In genomic region chr1:230231739-230232075, GRCh38 we compare ENCODE assay signal across 9 cellular contexts.
A peak's percentile ranks its signal among the peaks of the same experiment; 100 is the strongest.
DNase-seq lines count a peak whose midpoint lies in the region; ATAC-seq and TF ChIP-seq lines count a peak whose summit lies in the region.
"Had no signal": no experiment of that assay in that cellular context is flagged by ENCODE, and none has a peak within 500 bp of the region (broad histone marks: within the 10 kb centered on the region; RNA-seq: fewer than 3 reads in every experiment).

No MANE protein-coding gene starts in this region.

- H3K4me3 ChIP-seq in Peyer's patch (no peak overlapping the region), heart right ventricle (peak overlapping the region in 6 of 10 donors; percentile 10 to 33 (median 17))

- H3K27me3 ChIP-seq in Peyer's patch (no peaks in the 10 kb centered on the region), heart right ventricle (no peaks in the 10 kb centered on the region)

- intact Hi-C loops in heart right ventricle (cut with DNase I), result loop anchor here in 1 of 10 donors (2.0 kb wide), 1 partner anchor 35 kb away; no protein-coding TSS in a partner anchor

- TF ChIP-seq CTCF in Peyer's patch (IDR thresholded peaks at IDR 0.05) (no peak), heart right ventricle (IDR thresholded peaks at IDR 0.05) (no peak)

- H3K4me1 ChIP-seq in Peyer's patch, result no peaks in the 10 kb centered on the region
- H3K4me1 ChIP-seq in heart right ventricle, result peaks cover 7 to 35% (median 21%) of the 10 kb centered on the region in 9 donors

- H3K9me3 ChIP-seq in Peyer's patch (no peaks in the 10 kb centered on the region), heart right ventricle (no peaks in the 10 kb centered on the region)

- peak; percentile 64 for DNase-seq in DMS79 treated with DMSO at 0.1 percent for 48 hours (lab: John Stamatoyannopoulos, UW)
- DNase-seq in Peyer's patch, result peak in 2 of 3 donors; percentile 33 to 73
- peak; percentile 48 to 75 for DNase-seq in heart right ventricle
- DNase-seq in renal cortical epithelial cell (ENCODE audit: low read depth), result peak; percentile 50
- no peak for DNase-seq in SW 1271 (lab: John Stamatoyannopoulos, UW)
- no peak for DNase-seq in NCI-H1092 treated with DMSO at 0.1 percent for 48 hours (lab: John Stamatoyannopoulos, UW)
- no peak for DNase-seq in activated CD4-positive, alpha-beta T cell treated with anti-CD3 and anti-CD28 coated beads, Interleukin-2, amount 50 U/mL, for 4 hours

- ATAC-seq in heart right ventricle, result peak in 7 of 8 donors; percentile 74 to 89 (median 81)
- ATAC-seq in GM18519 (IDR thresholded peaks at IDR 0.05; ENCODE audit: low FRiP score, unreplicated experiment), result no peak
- ATAC-seq: stimulated activated memory B cell treated with anti-CD40 and anti-IgM and Interleukin-4, amounts not matched to agents 10 μg/mL and 1 μg/mL and 100 μg/mL, for 72 hours had no signal

- no peaks in the 10 kb centered on the region for H3K36me3 ChIP-seq in Peyer's patch
- H3K36me3 ChIP-seq in heart right ventricle, result peaks cover 0 to 10% (median 0%) of the 10 kb centered on the region in 9 donors

- 60 to 70% methylated on average over 7 of the region's 7 CpGs for WGBS in heart right ventricle, 2 donors

- H3K27ac ChIP-seq in Peyer's patch (no peak overlapping the region), heart right ventricle (peak overlapping the region in 8 of 10 donors; percentile 9 to 78 (median 36))

- TF ChIP-seq POLR2A in Peyer's patch (IDR thresholded peaks at IDR 0.05), result no peak

Comparison
In these comparisons a context has a peak if more than half of its experiments do, and no peak if none do; other contexts are left out.
1. DNase-seq: peak in DMS79 treated with DMSO at 0.1 percent for 48 hours (single experiment), Peyer's patch (2 of 3), heart right ventricle (2 of 2) and renal cortical epithelial cell (single experiment); none in SW 1271 (0 of 2), NCI-H1092 treated with DMSO at 0.1 percent for 48 hours (single experiment) and activated CD4-positive, alpha-beta T cell treated with anti-CD3 and anti-CD28 coated beads, Interleukin-2, amount 50 U/mL, for 4 hours (0 of 2).
2. H3K27ac ChIP-seq: peak in heart right ventricle (8 of 10); none in Peyer's patch (0 of 4).
3. H3K4me3 ChIP-seq: peak in heart right ventricle (6 of 10); none in Peyer's patch (0 of 4).